In genomic region chr2:111725742-111726141, GRCh38 we compare ENCODE assay signal across 8 cellular contexts.
DNase-seq lines count a peak whose midpoint lies in the region; ATAC-seq and TF ChIP-seq lines count a peak whose summit lies in the region.
"Not testable (repeated sequence)": the region's sequence is repeated elsewhere in the genome, so short reads cannot be mapped to it uniquely, and the experiment has no call there.

No MANE protein-coding gene starts in this region.

- peak; percentile 26 for TF ChIP-seq CTCF in MM.1S (IDR thresholded peaks at IDR 0.05; ENCODE audit: low read length)
- TF ChIP-seq CTCF in fibroblast of the aortic adventitia (IDR thresholded peaks at IDR 0.05; ENCODE audit: insufficient read depth, low read length), result peak; percentile 31
- TF ChIP-seq CTCF in right lobe of liver (IDR thresholded peaks at IDR 0.05), result peak in 1 of 4 donors; percentile 25

- not testable (repeated sequence) for H3K9me3 Mint-ChIP-seq in T-cell

- intact Hi-C loops in right lobe of liver (cut with DNase I), result not testable (repeated sequence)

- not testable (repeated sequence) for H3K27ac Mint-ChIP-seq in T-cell

- H2AFZ ChIP-seq in MM.1S (ENCODE audit: low read length), result not testable (repeated sequence)

- H3K4me3 Mint-ChIP-seq in T-cell, result not testable (repeated sequence)

- not testable (repeated sequence) for H3K36me3 ChIP-seq in MM.1S (replicated peaks; ENCODE audit: insufficient read depth, low read length); right lobe of liver

- H4K20me1 ChIP-seq in MM.1S (ENCODE audit: insufficient read depth, low read length), result not testable (repeated sequence)

- H3K9me3 ChIP-seq in MM.1S (replicated peaks; ENCODE audit: insufficient read depth, low read length); right lobe of liver: not testable (repeated sequence)

- H3K79me2 ChIP-seq in MM.1S (ENCODE audit: low read length), result not testable (repeated sequence)

- not testable (repeated sequence) for H3K4me2 ChIP-seq in MM.1S (ENCODE audit: low read depth, low read length)

- H3K4me3 ChIP-seq in MM.1S (ENCODE audit: low read length); fibroblast of the aortic adventitia (ENCODE audit: low read depth, low read length); right lobe of liver: not testable (repeated sequence)

- H3K4me1 Mint-ChIP-seq in T-cell, result not testable (repeated sequence)

- H3K27me3 ChIP-seq in MM.1S (replicated peaks; ENCODE audit: insufficient read depth, low read length); right lobe of liver: not testable (repeated sequence)

- H3K27me3 Mint-ChIP-seq in T-cell, result not testable (repeated sequence)

- WGBS in right lobe of liver (ENCODE audit: insufficient coverage, low coverage, low lambda C conversion rate, missing lambda C conversion rate), result 100% methylated on average over 1 of the region's 6 CpGs

- ATAC-seq in GM21529 (IDR thresholded peaks at IDR 0.05; ENCODE audit: unreplicated experiment) (peak; percentile 67), T-cell (replicated peaks in 1 of 4) (peak in 3 of 4 experiments; percentile 46 to 60 (median 50)), right lobe of liver (peak in 3 of 4 donors; percentile 6 to 52 (median 47))

- not testable (repeated sequence) for H3F3A ChIP-seq in MM.1S (ENCODE audit: insufficient read depth, low read length)

- CTCF ChIA-PET in T-cell (lab: Charles Lee), result not testable (repeated sequence)

- peak; percentile 52 for DNase-seq in DMS 273 (lab: John Stamatoyannopoulos, UW; ENCODE audit: unreplicated experiment)
- peak; percentile 54 for DNase-seq in MM.1S
- DNase-seq in T-cell, right lobe of liver: not testable (repeated sequence)
- peak; percentile 31 for DNase-seq in amniotic epithelial cell (ENCODE audit: low read depth)
- DNase-seq in fibroblast of the aortic adventitia (ENCODE audit: low read depth), result peak; percentile 51
- DNase-seq in stimulated activated CD4-positive, alpha-beta T cell treated with anti-CD3 and anti-CD28 coated beads, Interleukin-4, amount 100 ng/mL, for 1 hour, result peak; percentile 22

- not testable (repeated sequence) for H3K9me2 ChIP-seq in MM.1S (replicated peaks; ENCODE audit: insufficient read depth, low read length)

- TF ChIP-seq POLR2A in right lobe of liver (IDR thresholded peaks at IDR 0.05), result not testable (repeated sequence)

- H3K36me3 Mint-ChIP-seq in T-cell, result not testable (repeated sequence)

- H3K9ac ChIP-seq in MM.1S (ENCODE audit: low read length), result not testable (repeated sequence)

- POLR2A ChIA-PET in T-cell (lab: Charles Lee), result not testable (repeated sequence)

- not testable (repeated sequence) for H3K4me1 ChIP-seq in MM.1S (ENCODE audit: low read length); right lobe of liver

- not testable (repeated sequence) for H3K27ac ChIP-seq in MM.1S (ENCODE audit: low read length); right lobe of liver
